ENCODE assay signal across 9 cellular contexts in genomic region chr13:114236224-114236623, GRCh38. TPM values are rescaled to one million over a fixed set of nuclear protein-coding genes. Genes with fewer than 3 reads are reported as not detected.
DNase-seq lines count a peak whose midpoint lies in the region; TF ChIP-seq lines count a peak whose summit lies in the region.
"Had no signal": no experiment of that assay in that cellular context is flagged by ENCODE, and none has a peak within 500 bp of the region (broad histone marks: within the 10 kb centered on the region; RNA-seq: fewer than 3 reads in every experiment).

No MANE protein-coding gene starts in this region.

- H3K36me3 Mint-ChIP-seq in Caco-2 (ENCODE audit: insufficient read depth, unreplicated experiment) = peaks cover 29% of the 10 kb centered on the region
- peaks cover 18% of the 10 kb centered on the region for H3K36me3 Mint-ChIP-seq in osteocyte (ENCODE audit: unreplicated experiment)

- DNase-seq in Caco-2 (no peak), osteocyte (ENCODE audit: extremely low spot score, unreplicated experiment) (no peak), cerebellar nuclear complex (lab: John Stamatoyannopoulos, UW) (no peak), inferior parietal cortex (ENCODE audit: extremely low spot score) (no peak), neuronal stem cell (ENCODE audit: low spot score) (no peak), NCI-H526 (lab: John Stamatoyannopoulos, UW) (no peak)

- H3K4me1 ChIP-seq in Caco-2 (no peaks in the 10 kb centered on the region), OCI-LY3 (ENCODE audit: low read length) (peaks cover 10% of the 10 kb centered on the region), endocrine pancreas (ENCODE audit: control insufficient read depth, insufficient read depth, low read length) (no peaks in the 10 kb centered on the region), neuronal stem cell (ENCODE audit: control insufficient read depth in 2 of 2, insufficient read depth in 1 of 2, low read depth in 1 of 2, low read length in 2 of 2) (peaks cover 4 to 9% of the 10 kb centered on the region in 2 donors)

- POLR2A ChIA-PET in Caco-2 (lab: Charles Lee) = no interaction called here

- H3K9ac ChIP-seq in OCI-LY3 (ENCODE audit: low read length) (peak overlapping the region; percentile 77), endocrine pancreas (ENCODE audit: control insufficient read depth, insufficient read depth, low read length) (peak overlapping the region; percentile 44), neuronal stem cell (ENCODE audit: low read depth, low read length, poor library complexity) (no peak overlapping the region)

- no peaks in the 10 kb centered on the region for H3K9me3 Mint-ChIP-seq in Caco-2 (ENCODE audit: unreplicated experiment)
- no peaks in the 10 kb centered on the region for H3K9me3 Mint-ChIP-seq in osteocyte (ENCODE audit: unreplicated experiment)

- H3K36me3 ChIP-seq in Caco-2 (ENCODE audit: control insufficient read depth, insufficient read depth, low read length) (peaks cover 3% of the 10 kb centered on the region), OCI-LY3 (replicated peaks; ENCODE audit: low read depth, low read length) (peaks cover 25% of the 10 kb centered on the region), endocrine pancreas (ENCODE audit: control insufficient read depth, insufficient read depth, low read length) (peaks cover 3% of the 10 kb centered on the region), neuronal stem cell (replicated peaks in 1 of 2; ENCODE audit: control insufficient read depth in 2 of 2, insufficient read depth in 2 of 2, low read length in 2 of 2) (peaks cover 22 to 56% of the 10 kb centered on the region in 2 donors)

- H3K27me3 ChIP-seq in Caco-2 (replicated peaks; ENCODE audit: control insufficient read depth, insufficient read depth, low read length) (no peaks in the 10 kb centered on the region), OCI-LY3 (ENCODE audit: low read depth, low read length) (no peaks in the 10 kb centered on the region), endocrine pancreas (ENCODE audit: control insufficient read depth, insufficient read depth, low read length) (no peaks in the 10 kb centered on the region), neuronal stem cell (ENCODE audit: control insufficient read depth in 3 of 3, insufficient read depth in 3 of 3, low read depth in 1 of 3, low read length in 3 of 3) (peaks cover 0 to 3% (median 0%) of the 10 kb centered on the region in 3 experiments)

- H3K27ac ChIP-seq in OCI-LY3 (ENCODE audit: low read length) (no peak overlapping the region), neuronal stem cell (replicated peaks; ENCODE audit: low read length) (no peak overlapping the region)

- peak overlapping the region; percentile 80 for H3K4me2 ChIP-seq in OCI-LY3 (ENCODE audit: low read length)
- no peak overlapping the region for H3K4me2 ChIP-seq in neuronal stem cell (ENCODE audit: insufficient read depth, low read length, poor library complexity, severe bottlenecking)

- no peak for TF ChIP-seq CTCF in Caco-2 (IDR thresholded peaks at IDR 0.05; ENCODE audit: insufficient read depth in 1 of 2, low read depth in 1 of 2, low read length in 1 of 2, severe bottlenecking in 1 of 2, unreplicated experiment in 1 of 2)
- TF ChIP-seq CTCF in OCI-LY3 (IDR thresholded peaks at IDR 0.05; ENCODE audit: low read depth, low read length) = no peak
- TF ChIP-seq CTCF in osteocyte (IDR thresholded peaks at IDR 0.05) = no peak

- H3K79me2 ChIP-seq in OCI-LY3 (ENCODE audit: low read length) = peaks cover 23% of the 10 kb centered on the region

- no peak overlapping the region for H2AFZ ChIP-seq in OCI-LY3 (ENCODE audit: low read depth, low read length)
- no peak overlapping the region for H2AFZ ChIP-seq in neuronal stem cell (ENCODE audit: low read length)

- no peaks in the 10 kb centered on the region for H3K9me3 ChIP-seq in Caco-2
- no peaks in the 10 kb centered on the region for H3K9me3 ChIP-seq in OCI-LY3 (ENCODE audit: insufficient read depth, low read length)
- H3K9me3 ChIP-seq in endocrine pancreas (ENCODE audit: control insufficient read depth, low read length) = no peaks in the 10 kb centered on the region
- no peaks in the 10 kb centered on the region for H3K9me3 ChIP-seq in neuronal stem cell (replicated peaks in 1 of 2; ENCODE audit: control insufficient read depth in 2 of 2, insufficient read depth in 1 of 2, low read depth in 1 of 2, low read length in 2 of 2)

- no peak overlapping the region for H4K91ac ChIP-seq in neuronal stem cell (ENCODE audit: low read depth, low read length, poor library complexity)

- no peak overlapping the region for H2BK15ac ChIP-seq in neuronal stem cell (ENCODE audit: low read length)

- no peak overlapping the region for H2BK12ac ChIP-seq in neuronal stem cell (ENCODE audit: low read length)

- intact Hi-C loops in Caco-2 (cut with micrococcal nuclease; ENCODE audit: unreplicated experiment) = no loop called here

- no peak overlapping the region for H3K14ac ChIP-seq in neuronal stem cell (ENCODE audit: low read length)

- no peak overlapping the region for H2BK5ac ChIP-seq in neuronal stem cell (ENCODE audit: low read length)

- H3K23ac ChIP-seq in neuronal stem cell (ENCODE audit: low read depth, low read length, poor library complexity) = no peak overlapping the region

- no TSS peak for BruUV-seq in Caco-2 (replicated peaks; lab: Mats Ljungman, UMichigan)

- H3K27me3 Mint-ChIP-seq in Caco-2 (ENCODE audit: insufficient read depth, unreplicated experiment) (no peaks in the 10 kb centered on the region), osteocyte (ENCODE audit: unreplicated experiment) (peaks cover 4% of the 10 kb centered on the region)

- H3K4me1 Mint-ChIP-seq in Caco-2 (ENCODE audit: low read depth, unreplicated experiment) = peaks cover 6% of the 10 kb centered on the region
- H3K4me1 Mint-ChIP-seq in osteocyte (ENCODE audit: unreplicated experiment) = peaks cover 22% of the 10 kb centered on the region

- WGBS in neuronal stem cell (ENCODE audit: extremely low coverage in 2 of 2, insufficient read length in 2 of 2, insufficient replicate concordance in 1 of 2), 2 donors = no CpG with 5 or more reads among the region's 4 CpGs

- CTCF ChIA-PET in Caco-2 (lab: Charles Lee) = no interaction called here

- H3K79me1 ChIP-seq in neuronal stem cell (ENCODE audit: low read depth, low read length) = peaks cover 8% of the 10 kb centered on the region

- no peak overlapping the region for H4K8ac ChIP-seq in neuronal stem cell (ENCODE audit: low read depth, low read length)

- no peak overlapping the region for H3K27ac Mint-ChIP-seq in Caco-2 (ENCODE audit: unreplicated experiment)
- peak overlapping the region; percentile 75 for H3K27ac Mint-ChIP-seq in osteocyte (ENCODE audit: unreplicated experiment)

- no peak overlapping the region for H2BK120ac ChIP-seq in neuronal stem cell (ENCODE audit: low read depth, low read length)

- no peak overlapping the region for H2AK5ac ChIP-seq in neuronal stem cell (ENCODE audit: low read depth, low read length)

- peaks cover 11% of the 10 kb centered on the region; the same call in 1 of the 2 replicates for H4K20me1 ChIP-seq in OCI-LY3 (ENCODE audit: insufficient read depth, low read length)

- peak overlapping the region; percentile 80 for H3K4me3 Mint-ChIP-seq in Caco-2 (ENCODE audit: unreplicated experiment)
- peak overlapping the region; percentile 80 for H3K4me3 Mint-ChIP-seq in osteocyte (ENCODE audit: unreplicated experiment)

- H3K4ac ChIP-seq in neuronal stem cell (ENCODE audit: low read length) = no peak overlapping the region

- peak overlapping the region; percentile 96 for H3K4me3 ChIP-seq in Caco-2 (ENCODE audit: low read depth, low read length)
- H3K4me3 ChIP-seq in OCI-LY3 (ENCODE audit: low read length) = peak overlapping the region; percentile 80
- peak overlapping the region; percentile 94 for H3K4me3 ChIP-seq in endocrine pancreas (ENCODE audit: control insufficient read depth, insufficient read depth, low read length)
- H3K4me3 ChIP-seq in neuronal stem cell (ENCODE audit: low read length in 2 of 2) = peak overlapping the region in 1 of 2 donors; percentile 93

- no peak overlapping the region for H3K18ac ChIP-seq in neuronal stem cell (ENCODE audit: low read length)

RNA-seq across cellular contexts. Expression of gene CDC16, which starts 1.5 kb away (rescaled TPM):
- 80.5 and 80.8 TPM in 2 replicates for total RNA-seq in Caco-2 (2022)
- total RNA-seq in osteocyte = 72.6 and 73.7 TPM in 2 replicates
- polyA plus RNA-seq in neuronal stem cell (2013, experiment 1 of 2) = 47.5 TPM
- polyA plus RNA-seq in neuronal stem cell (2013, experiment 2 of 2) = 48.2 TPM

RNA-seq across cellular contexts. Expression of gene UPF3A, which starts 45.2 kb away (rescaled TPM):
- total RNA-seq in Caco-2 (2022) (86.2 and 88.3 TPM in 2 replicates), osteocyte (55.3 and 63.1 TPM in 2 replicates)
- 79.9 TPM for polyA plus RNA-seq in neuronal stem cell (2013, experiment 1 of 2)
- polyA plus RNA-seq in neuronal stem cell (2013, experiment 2 of 2) = 78.4 TPM

RNA-seq across cellular contexts. Expression of gene CFAP97D2, which starts 57.2 kb away (rescaled TPM):
- total RNA-seq in Caco-2 (2022) (not detected in 2 replicates), osteocyte (not detected in 2 replicates)
- 0.22 TPM for polyA plus RNA-seq in neuronal stem cell (2013, experiment 1 of 2)
- 0.11 TPM for polyA plus RNA-seq in neuronal stem cell (2013, experiment 2 of 2)
- total RNA-seq: HT1080 had no signal
